ENCODE assay signal across 15 cellular contexts in genomic region chr1:166383635-166384346, GRCh38.
DNase-seq lines count a peak whose midpoint lies in the region; ATAC-seq and TF ChIP-seq lines count a peak whose summit lies in the region.
"Had no signal": no experiment of that assay in that cellular context is flagged by ENCODE, and none has a peak within 500 bp of the region (broad histone marks: within the 10 kb centered on the region; RNA-seq: fewer than 3 reads in every experiment).

No MANE protein-coding gene starts in this region.

- H3K4me3 Mint-ChIP-seq in WTC11: peak overlapping the region; percentile 11
- no peak overlapping the region for H3K4me3 Mint-ChIP-seq in activated CD4-positive, alpha-beta T cell treated with anti-CD3 and anti-CD28 coated beads, Interleukin-2, amount 10 ng/mL, durations not matched to agents 24 days and 14 days
- H3K4me3 Mint-ChIP-seq: CD14-positive monocyte; CD8-positive, alpha-beta memory T cell; IgD-negative memory B cell had no signal

- no peaks in the 10 kb centered on the region for H3K9me3 Mint-ChIP-seq in WTC11
- no peaks in the 10 kb centered on the region for H3K9me3 Mint-ChIP-seq in activated CD4-positive, alpha-beta T cell treated with anti-CD3 and anti-CD28 coated beads, Interleukin-2, amount 10 ng/mL, durations not matched to agents 24 days and 14 days
- H3K9me3 Mint-ChIP-seq: CD8-positive, alpha-beta memory T cell; IgD-negative memory B cell had no signal

- ATAC-seq in WTC11: peak; percentile 54
- ATAC-seq in GM19455 (IDR thresholded peaks at IDR 0.05; ENCODE audit: unreplicated experiment): no peak
- ATAC-seq in GM18858 (IDR thresholded peaks at IDR 0.05; ENCODE audit: unreplicated experiment): no peak

- no peaks in the 10 kb centered on the region for H3K9me3 ChIP-seq in iPS-20b (ENCODE audit: insufficient read depth, low read depth, low read length)
- H3K9me3 ChIP-seq: Caco-2, HAP-1 had no signal

- H3K4me1 ChIP-seq in iPS-20b (ENCODE audit: insufficient read depth, low read length): peaks cover 23% of the 10 kb centered on the region; the same call in 1 of the 2 replicates
- H3K4me1 ChIP-seq: Caco-2, HAP-1 had no signal

- 0 out of 2 replicates have a peak overlapping the region, but pooled peaks have one; percentile 4 for H3K27ac Mint-ChIP-seq in WTC11
- H3K27ac Mint-ChIP-seq in activated CD4-positive, alpha-beta T cell treated with anti-CD3 and anti-CD28 coated beads, Interleukin-2, amount 10 ng/mL, durations not matched to agents 24 days and 14 days: no peak overlapping the region
- H3K27ac Mint-ChIP-seq: CD14-positive monocyte; CD8-positive, alpha-beta memory T cell; IgD-negative memory B cell had no signal

- no peaks in the 10 kb centered on the region for H3K36me3 ChIP-seq in iPS-20b (ENCODE audit: insufficient read depth, low read depth, low read length)
- H3K36me3 ChIP-seq: HAP-1 had no signal

- H3K4me3 ChIP-seq in iPS-20b (ENCODE audit: low read length): peak overlapping the region; percentile 20; the same call in 1 of the 2 replicates
- H3K4me3 ChIP-seq: HAP-1 had no signal

- H3K36me3 Mint-ChIP-seq in WTC11: no peaks in the 10 kb centered on the region
- H3K36me3 Mint-ChIP-seq in activated CD4-positive, alpha-beta T cell treated with anti-CD3 and anti-CD28 coated beads, Interleukin-2, amount 10 ng/mL, durations not matched to agents 24 days and 14 days (ENCODE audit: low read depth): no peaks in the 10 kb centered on the region
- H3K36me3 Mint-ChIP-seq: CD14-positive monocyte; CD8-positive, alpha-beta memory T cell; IgD-negative memory B cell had no signal

- TF ChIP-seq CTCF in WTC11 (IDR thresholded peaks at IDR 0.05): no peak

- intact Hi-C loops in activated CD4-positive, alpha-beta T cell treated with anti-CD3 and anti-CD28 coated beads, Interleukin-2, amount 10 ng/mL, durations not matched to agents 24 days and 14 days (cut with micrococcal nuclease): no loop called here

- CTCF ChIA-PET in WTC11 (lab: Charles Lee): interaction anchor here (0.5 to 2.1 kb wide), 4 partner anchors 14 to 459 kb away, joined by 3 to 10 read pairs (median 7); no protein-coding TSS in a partner anchor

- H3K4me1 Mint-ChIP-seq in WTC11: peaks cover 42% of the 10 kb centered on the region
- H3K4me1 Mint-ChIP-seq in activated CD4-positive, alpha-beta T cell treated with anti-CD3 and anti-CD28 coated beads, Interleukin-2, amount 10 ng/mL, durations not matched to agents 24 days and 14 days: no peaks in the 10 kb centered on the region
- H3K4me1 Mint-ChIP-seq: CD14-positive monocyte; CD8-positive, alpha-beta memory T cell; IgD-negative memory B cell had no signal

- no peak overlapping the region for H3K27ac ChIP-seq in iPS-20b (ENCODE audit: low read length)
- H3K27ac ChIP-seq: 22Rv1 had no signal

- DNase-seq in NCI-H748 (lab: John Stamatoyannopoulos, UW; ENCODE audit: unreplicated experiment): peak; percentile 39
- DNase-seq in NCI-H748 treated with DMSO at 0.1 percent for 48 hours (lab: John Stamatoyannopoulos, UW): no peak
- no peak for DNase-seq in WTC11 (ENCODE audit: low spot score)
- DNase-seq in putamen (ENCODE audit: low spot score): no peak
- DNase-seq in activated CD4-positive, alpha-beta T cell treated with anti-CD3 and anti-CD28 coated beads, Interleukin-2, amount 10 ng/mL, durations not matched to agents 24 days and 14 days: no peak
- DNase-seq: Caco-2; CD8-positive, alpha-beta memory T cell; GOT3 had no signal

- peaks cover 59% of the 10 kb centered on the region for H3K27me3 Mint-ChIP-seq in WTC11 (ENCODE audit: low read depth)
- no peaks in the 10 kb centered on the region for H3K27me3 Mint-ChIP-seq in activated CD4-positive, alpha-beta T cell treated with anti-CD3 and anti-CD28 coated beads, Interleukin-2, amount 10 ng/mL, durations not matched to agents 24 days and 14 days

- POLR2A ChIA-PET in WTC11 (lab: Charles Lee): interaction anchor here (1.1 kb wide), 1 partner anchor 35 kb away, joined by 3 read pairs; no protein-coding TSS in a partner anchor

- peaks cover 28% of the 10 kb centered on the region; the same call in 1 of the 2 replicates for H3K27me3 ChIP-seq in iPS-20b (ENCODE audit: insufficient read depth, low read length)

- H3K9ac ChIP-seq in iPS-20b (ENCODE audit: low read depth, low read length): no peak overlapping the region

TF ChIP-seq in WTC11, 78 proteins besides CTCF, POLR2A, EP300 and RAD21:
- TF ChIP-seq RELA (CRISPR knock-in tag; IDR thresholded peaks at IDR 0.05; ENCODE audit: borderline replicate concordance): no peak
- TF ChIP-seq NR2C2 (CRISPR knock-in tag; IDR thresholded peaks at IDR 0.05): no peak
- TF ChIP-seq AFF4 (CRISPR knock-in tag; IDR thresholded peaks at IDR 0.05; ENCODE audit: borderline replicate concordance): no peak
- no peak for TF ChIP-seq TEAD1 (CRISPR knock-in tag; IDR thresholded peaks at IDR 0.05)
- no peak for TF ChIP-seq MXD4 (CRISPR knock-in tag; IDR thresholded peaks at IDR 0.05; ENCODE audit: borderline replicate concordance)
- TF ChIP-seq TCF7 (CRISPR knock-in tag; IDR thresholded peaks at IDR 0.05; ENCODE audit: low read depth): no peak
